In genomic region chr20:58143531-58143930, GRCh38 we compare ENCODE assay signal across 13 cellular contexts.
"Had no signal": no experiment of that assay in that cellular context is flagged by ENCODE, and none has a peak within 500 bp of the region (broad histone marks: within the 10 kb centered on the region; RNA-seq: fewer than 3 reads in every experiment).

No MANE protein-coding gene starts in this region.

- DNase-seq: activated CD4-positive, alpha-beta T cell treated with anti-CD3 and anti-CD28 coated beads for 48 hours; activated CD8-positive, alpha-beta memory T cell treated with anti-CD3 and anti-CD28 coated beads, Interleukin-2, amount 10 ng/mL, durations not matched to agents 7 days and 5 days; activated CD8-positive, alpha-beta T cell treated with anti-CD3 and anti-CD28 coated beads for 36 hours; activated naive CD4-positive, alpha-beta T cell; activated T-cell treated with anti-CD3 and anti-CD28 coated beads, Interleukin-2, amount 50 U/mL, for 1 hour; heart right ventricle; left lung; naive thymus-derived CD8-positive, alpha-beta T cell; stimulated activated CD4-positive, alpha-beta T cell treated with anti-CD3 and anti-CD28 coated beads, Interleukin-2, amount 100 ng/mL, for 48 hours; stimulated activated CD8-positive, alpha-beta memory T cell treated with anti-CD3 and anti-CD28 coated beads, Interleukin-4, amount 100 ng/mL, for 48 hours; stimulated activated naive B cell treated with anti-CD40 and anti-IgM and Interleukin-4, amounts not matched to agents 10 μg/mL and 1 μg/mL and 100 μg/mL, for 72 hours had no signal

- H3K4me3 ChIP-seq: adrenal gland, heart right ventricle, left lung, SK-N-MC had no signal

- H3K4me1 ChIP-seq: adrenal gland, heart right ventricle, left lung had no signal

- H3K27me3 ChIP-seq: adrenal gland had no signal

- H3K27ac ChIP-seq: adrenal gland, heart right ventricle, left lung, SK-N-MC had no signal

- H3K9me3 ChIP-seq: adrenal gland, left lung had no signal

- H3K36me3 ChIP-seq: adrenal gland, heart right ventricle, left lung had no signal
